In genomic region chr1:189305279-189305678, GRCh38 we compare ENCODE assay signal across 33 cellular contexts.
"Had no signal": no experiment of that assay in that cellular context is flagged by ENCODE, and none has a peak within 500 bp of the region (broad histone marks: within the 10 kb centered on the region; RNA-seq: fewer than 3 reads in every experiment).

No MANE protein-coding gene starts in this region.

- H3K9me3 ChIP-seq: adrenal gland, ascending aorta, body of pancreas, breast epithelium had no signal

- H3K27ac ChIP-seq: adrenal gland, ascending aorta, body of pancreas, brain microvascular endothelial cell, breast epithelium, cardiac muscle cell had no signal

- H3K4me1 ChIP-seq: adrenal gland, ascending aorta, body of pancreas, breast epithelium had no signal

- H3K27me3 ChIP-seq: adrenal gland, ascending aorta, body of pancreas, brain microvascular endothelial cell, breast epithelium, cardiac muscle cell had no signal

- FAIRE-seq: astrocyte, bronchial epithelial cell had no signal

- H3K36me3 ChIP-seq: adrenal gland, ascending aorta, brain microvascular endothelial cell, breast epithelium, cardiac muscle cell had no signal

- H3K4me3 ChIP-seq: adrenal gland, ascending aorta, body of pancreas, breast epithelium, cardiac muscle cell had no signal

- DNase-seq: activated effector memory CD4-positive, alpha-beta T cell treated with anti-CD3 and anti-CD28 coated beads, Interleukin-2, amount 50 U/mL, for 16 hours; activated effector memory CD4-positive, alpha-beta T cell treated with Interleukin-2 at 50 U/mL for 16 hours; activated gamma-delta T cell; activated gamma-delta T cell treated with Interleukin-2 at 50 U/mL for 16 hours; activated naive CD4-positive, alpha-beta T cell; activated naive CD4-positive, alpha-beta T cell treated with anti-CD3 and anti-CD28 coated beads for 36 hours; activated naive CD4-positive, alpha-beta T cell treated with anti-CD3 and anti-CD28 coated beads, Interleukin-2, amount 10 ng/mL, durations not matched to agents 7 days and 5 days; activated naive CD4-positive, alpha-beta T cell treated with anti-CD3 and anti-CD28 coated beads, Interleukin-2, amount 50 U/mL, for 16 hours; activated naive CD4-positive, alpha-beta T cell treated with Interleukin-2 at 50 U/mL for 16 hours; activated naive CD8-positive, alpha-beta T cell treated with anti-CD3 and anti-CD28 coated beads for 36 hours; activated naive CD8-positive, alpha-beta T cell treated with anti-CD3 and anti-CD28 coated beads, Interleukin-2, amount 10 ng/mL, durations not matched to agents 7 days and 5 days; activated naive CD8-positive, alpha-beta T cell treated with anti-CD3 and anti-CD28 coated beads, Interleukin-2, amount 50 U/mL, for 24 hours; activated T-cell treated with anti-CD3 and anti-CD28 coated beads for 4 hours; activated T-cell treated with anti-CD3 and anti-CD28 coated beads, Interleukin-2, amount 50 U/mL, for 1 hour; activated T-cell treated with anti-CD3 and anti-CD28 coated beads, Interleukin-2, amount 50 U/mL, for 24 hours; activated T-cell treated with anti-CD3 and anti-CD28 coated beads, Interleukin-2, amount 50 U/mL, for 4 hours; activated T-cell treated with anti-CD3 and anti-CD28 coated beads, Interleukin-2, amount 50 U/mL, for 48 hours; activated T-cell treated with anti-CD3 and anti-CD28 coated beads, Interleukin-2, amount 50 U/mL, for 72 hours; adrenal gland; amniotic stem cell; amygdala; anterior cingulate cortex; aorta; body of pancreas; brain microvascular endothelial cell; caudate nucleus; central memory CD4-positive, alpha-beta T cell; cerebellar nuclear complex had no signal
